Comparison of ENCODE assay signal across 1 cellular context in genomic region chr19:30085394-30085793, GRCh38.
TF ChIP-seq lines count a peak whose summit lies in the region.

No MANE protein-coding gene starts in this region.

TF ChIP-seq in HEK293, 187 proteins besides CTCF, POLR2A, EP300 and RAD21 (continued from another document and continues in another):
- TF ChIP-seq ZNF24 (tag by site-specific recombination; IDR thresholded peaks at IDR 0.05), result 0 out of 2 replicates have a peak, but pooled peaks have one; percentile 23
- TF ChIP-seq ZNF202 (tag by site-specific recombination; IDR thresholded peaks at IDR 0.05; ENCODE audit: borderline replicate concordance), result no peak
- no peak for TF ChIP-seq PRDM1 (tag by site-specific recombination; IDR thresholded peaks at IDR 0.05)
- TF ChIP-seq ZNF121 (tag by site-specific recombination; IDR thresholded peaks at IDR 0.05), result no peak
- 0 out of 2 replicates have a peak, but pooled peaks have one; percentile 34 for TF ChIP-seq IKZF3 (tag by site-specific recombination; IDR thresholded peaks at IDR 0.05)
- TF ChIP-seq YY1 (tag by site-specific recombination; IDR thresholded peaks at IDR 0.05), result no peak
- TF ChIP-seq, protein P1, sequence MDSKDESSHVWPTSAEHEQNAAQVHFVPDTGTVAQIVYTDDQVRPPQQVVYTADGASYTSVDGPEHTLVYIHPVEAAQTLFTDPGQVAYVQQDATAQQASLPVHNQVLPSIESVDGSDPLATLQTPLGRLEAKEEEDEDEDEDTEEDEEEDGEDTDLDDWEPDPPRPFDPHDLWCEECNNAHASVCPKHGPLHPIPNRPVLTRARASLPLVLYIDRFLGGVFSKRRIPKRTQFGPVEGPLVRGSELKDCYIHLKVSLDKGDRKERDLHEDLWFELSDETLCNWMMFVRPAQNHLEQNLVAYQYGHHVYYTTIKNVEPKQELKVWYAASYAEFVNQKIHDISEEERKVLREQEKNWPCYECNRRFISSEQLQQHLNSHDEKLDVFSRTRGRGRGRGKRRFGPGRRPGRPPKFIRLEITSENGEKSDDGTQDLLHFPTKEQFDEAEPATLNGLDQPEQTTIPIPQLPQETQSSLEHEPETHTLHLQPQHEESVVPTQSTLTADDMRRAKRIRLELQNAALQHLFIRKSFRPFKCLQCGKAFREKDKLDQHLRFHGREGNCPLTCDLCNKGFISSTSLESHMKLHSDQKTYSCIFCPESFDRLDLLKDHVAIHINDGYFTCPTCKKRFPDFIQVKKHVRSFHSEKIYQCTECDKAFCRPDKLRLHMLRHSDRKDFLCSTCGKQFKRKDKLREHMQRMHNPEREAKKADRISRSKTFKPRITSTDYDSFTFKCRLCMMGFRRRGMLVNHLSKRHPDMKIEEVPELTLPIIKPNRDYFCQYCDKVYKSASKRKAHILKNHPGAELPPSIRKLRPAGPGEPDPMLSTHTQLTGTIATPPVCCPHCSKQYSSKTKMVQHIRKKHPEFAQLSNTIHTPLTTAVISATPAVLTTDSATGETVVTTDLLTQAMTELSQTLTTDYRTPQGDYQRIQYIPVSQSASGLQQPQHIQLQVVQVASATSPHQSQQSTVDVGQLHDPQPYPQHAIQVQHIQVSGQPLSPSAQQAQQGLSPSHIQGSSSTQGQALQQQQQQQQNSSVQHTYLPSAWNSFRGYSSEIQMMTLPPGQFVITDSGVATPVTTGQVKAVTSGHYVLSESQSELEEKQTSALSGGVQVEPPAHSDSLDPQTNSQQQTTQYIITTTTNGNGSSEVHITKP (tag by site-specific recombination; IDR thresholded peaks at IDR 0.05), result peak; percentile 87
- TF ChIP-seq SCRT2 (tag by site-specific recombination; IDR thresholded peaks at IDR 0.05), result no peak; the same call in 1 of the 2 replicates
- TF ChIP-seq PRDM2 (tag by site-specific recombination; IDR thresholded peaks at IDR 0.05; ENCODE audit: borderline replicate concordance), result no peak
- no peak for TF ChIP-seq ZNF223 (tag by site-specific recombination; IDR thresholded peaks at IDR 0.05)
- no peak for TF ChIP-seq ZNF157 (tag by site-specific recombination; IDR thresholded peaks at IDR 0.05)
- no peak for TF ChIP-seq ZNF544 (tag by site-specific recombination; IDR thresholded peaks at IDR 0.05)
- TF ChIP-seq, protein P2, sequence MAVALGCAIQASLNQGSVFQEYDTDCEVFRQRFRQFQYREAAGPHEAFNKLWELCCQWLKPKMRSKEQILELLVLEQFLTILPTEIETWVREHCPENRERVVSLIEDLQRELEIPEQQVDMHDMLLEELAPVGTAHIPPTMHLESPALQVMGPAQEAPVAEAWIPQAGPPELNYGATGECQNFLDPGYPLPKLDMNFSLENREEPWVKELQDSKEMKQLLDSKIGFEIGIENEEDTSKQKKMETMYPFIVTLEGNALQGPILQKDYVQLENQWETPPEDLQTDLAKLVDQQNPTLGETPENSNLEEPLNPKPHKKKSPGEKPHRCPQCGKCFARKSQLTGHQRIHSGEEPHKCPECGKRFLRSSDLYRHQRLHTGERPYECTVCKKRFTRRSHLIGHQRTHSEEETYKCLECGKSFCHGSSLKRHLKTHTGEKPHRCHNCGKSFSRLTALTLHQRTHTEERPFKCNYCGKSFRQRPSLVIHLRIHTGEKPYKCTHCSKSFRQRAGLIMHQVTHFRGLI (tag by site-specific recombination; IDR thresholded peaks at IDR 0.05), result peak; percentile 69
- TF ChIP-seq KLF10 (tag by site-specific recombination; IDR thresholded peaks at IDR 0.05), result no peak
- no peak for TF ChIP-seq ZNF19 (tag by site-specific recombination; IDR thresholded peaks at IDR 0.05; ENCODE audit: low read depth)
- TF ChIP-seq, protein P3, sequence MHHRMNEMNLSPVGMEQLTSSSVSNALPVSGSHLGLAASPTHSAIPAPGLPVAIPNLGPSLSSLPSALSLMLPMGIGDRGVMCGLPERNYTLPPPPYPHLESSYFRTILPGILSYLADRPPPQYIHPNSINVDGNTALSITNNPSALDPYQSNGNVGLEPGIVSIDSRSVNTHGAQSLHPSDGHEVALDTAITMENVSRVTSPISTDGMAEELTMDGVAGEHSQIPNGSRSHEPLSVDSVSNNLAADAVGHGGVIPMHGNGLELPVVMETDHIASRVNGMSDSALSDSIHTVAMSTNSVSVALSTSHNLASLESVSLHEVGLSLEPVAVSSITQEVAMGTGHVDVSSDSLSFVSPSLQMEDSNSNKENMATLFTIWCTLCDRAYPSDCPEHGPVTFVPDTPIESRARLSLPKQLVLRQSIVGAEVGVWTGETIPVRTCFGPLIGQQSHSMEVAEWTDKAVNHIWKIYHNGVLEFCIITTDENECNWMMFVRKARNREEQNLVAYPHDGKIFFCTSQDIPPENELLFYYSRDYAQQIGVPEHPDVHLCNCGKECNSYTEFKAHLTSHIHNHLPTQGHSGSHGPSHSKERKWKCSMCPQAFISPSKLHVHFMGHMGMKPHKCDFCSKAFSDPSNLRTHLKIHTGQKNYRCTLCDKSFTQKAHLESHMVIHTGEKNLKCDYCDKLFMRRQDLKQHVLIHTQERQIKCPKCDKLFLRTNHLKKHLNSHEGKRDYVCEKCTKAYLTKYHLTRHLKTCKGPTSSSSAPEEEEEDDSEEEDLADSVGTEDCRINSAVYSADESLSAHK (tag by site-specific recombination; IDR thresholded peaks at IDR 0.05), result peak; percentile 99
- TF ChIP-seq ZNF596 (tag by site-specific recombination; IDR thresholded peaks at IDR 0.05), result no peak
- TF ChIP-seq ZNF335 (tag by site-specific recombination; conservative IDR thresholded peaks at IDR 0.05), result no peak
- peak; percentile 87 for TF ChIP-seq GLIS2 (tag by site-specific recombination; IDR thresholded peaks at IDR 0.05)
- TF ChIP-seq OVOL3 (tag by site-specific recombination; IDR thresholded peaks at IDR 0.05), result no peak
- no peak for TF ChIP-seq ZBTB44 (tag by site-specific recombination; IDR thresholded peaks at IDR 0.05)
- TF ChIP-seq ZNF624 (tag by site-specific recombination; IDR thresholded peaks at IDR 0.05), result no peak
- TF ChIP-seq ZBTB10 (tag by site-specific recombination; IDR thresholded peaks at IDR 0.05), result no peak
- no peak for TF ChIP-seq ZNF140 (tag by site-specific recombination; IDR thresholded peaks at IDR 0.05)
- no peak for TF ChIP-seq ZNF18 (tag by site-specific recombination; IDR thresholded peaks at IDR 0.05)
- no peak; the same call in 1 of the 2 replicates for TF ChIP-seq ZSCAN30 (tag by site-specific recombination; IDR thresholded peaks at IDR 0.05)
- no peak for TF ChIP-seq PBX3 (CRISPR knock-in tag; IDR thresholded peaks at IDR 0.05)
- no peak for TF ChIP-seq ZNF560 (tag by site-specific recombination; IDR thresholded peaks at IDR 0.05; ENCODE audit: borderline replicate concordance)
- TF ChIP-seq ZNF558 (tag by site-specific recombination; IDR thresholded peaks at IDR 0.05), result no peak
- no peak for TF ChIP-seq ZSCAN16 (tag by site-specific recombination; IDR thresholded peaks at IDR 0.05)
- TF ChIP-seq ZNF23 (tag by site-specific recombination; IDR thresholded peaks at IDR 0.05; ENCODE audit: borderline replicate concordance), result no peak
- TF ChIP-seq ZBTB20 (tag by site-specific recombination; IDR thresholded peaks at IDR 0.05), result peak; percentile 82
- TF ChIP-seq EGR2 (tag by site-specific recombination; IDR thresholded peaks at IDR 0.05; ENCODE audit: low read depth), result peak; percentile 44; the same call in 1 of the 2 replicates
- TF ChIP-seq TRIM28 (IDR thresholded peaks at IDR 0.05; ENCODE audit: borderline replicate concordance, low read length), result no peak
- 0 out of 2 replicates have a peak, but pooled peaks have one; percentile 49 for TF ChIP-seq ZNF610 (tag by site-specific recombination; IDR thresholded peaks at IDR 0.05; ENCODE audit: borderline replicate concordance)
